Comparison of ENCODE assay signal across 29 cellular contexts in genomic region chr2:77519888-77520506, GRCh38. TPM values are rescaled to one million over a fixed set of nuclear protein-coding genes. Genes with fewer than 3 reads are reported as not detected.
A peak's percentile ranks its signal among the peaks of the same experiment; 100 is the strongest.
DNase-seq lines count a peak whose midpoint lies in the region; ATAC-seq and TF ChIP-seq lines count a peak whose summit lies in the region.
"Had no signal": no experiment of that assay in that cellular context is flagged by ENCODE, and none has a peak within 500 bp of the region (broad histone marks: within the 10 kb centered on the region; RNA-seq: fewer than 3 reads in every experiment).

No MANE protein-coding gene starts in this region.

- H3K4me1 Mint-ChIP-seq in CD8-positive, alpha-beta memory T cell, result no peaks in the 10 kb centered on the region
- H3K4me1 Mint-ChIP-seq: stimulated activated memory B cell treated with anti-CD40 and anti-IgM and Interleukin-4, amounts not matched to agents 10 μg/mL and 1 μg/mL and 100 μg/mL, for 72 hours had no signal

- CTCF ChIA-PET in CD8-positive, alpha-beta memory T cell (lab: Charles Lee), result no interaction called here

- H2AFZ ChIP-seq in SU-DHL-6 (ENCODE audit: low read depth, low read length, severe bottlenecking), result peak overlapping the region; percentile 44
- H2AFZ ChIP-seq in MM.1S (ENCODE audit: low read length), result no peak overlapping the region

- no peak for TF ChIP-seq CTCF in SU-DHL-6 (IDR thresholded peaks at IDR 0.05; ENCODE audit: insufficient read depth, low read length, poor library complexity, severe bottlenecking)
- TF ChIP-seq CTCF in MM.1S (IDR thresholded peaks at IDR 0.05; ENCODE audit: low read length), result no peak

- no peak overlapping the region for H3K4me3 Mint-ChIP-seq in CD8-positive, alpha-beta memory T cell
- H3K4me3 Mint-ChIP-seq: activated CD8-positive, alpha-beta T cell treated with anti-CD3 and anti-CD28 coated beads, Interleukin-2, amount 10 ng/mL, durations not matched to agents 7 days and 5 days; effector memory CD8-positive, alpha-beta T cell; stimulated activated memory B cell treated with anti-CD40 and anti-IgM and Interleukin-4, amounts not matched to agents 10 μg/mL and 1 μg/mL and 100 μg/mL, for 72 hours had no signal

- no peak for DNase-seq in left ventricle myocardium superior
- peak; percentile 28 for DNase-seq in pons (ENCODE audit: low spot score)
- DNase-seq in H7, result no peak
- DNase-seq in CD8-positive, alpha-beta memory T cell, result no peak
- DNase-seq in MM.1S, result no peak
- DNase-seq: activated CD4-positive, CD25-positive, alpha-beta regulatory T cell treated with anti-CD3 and anti-CD28 coated beads, Interleukin-2, amount 50 U/mL, for 72 hours; activated CD8-positive, alpha-beta T cell treated with anti-CD3 and anti-CD28 coated beads, Interleukin-2, amount 10 ng/mL, durations not matched to agents 7 days and 5 days; activated naive CD4-positive, alpha-beta T cell; activated T-cell treated with anti-CD3 and anti-CD28 coated beads, Interleukin-2, amount 50 U/mL, for 1 hour; amniotic stem cell; cerebellar nuclear complex; DMS153; effector memory CD8-positive, alpha-beta T cell; GOT3; Kasumi-1; lower lobe of right lung; NCI-H1048; NCI-H2029; NCI-H446 treated with DMSO at 0.1 percent for 48 hours; T1000; transverse colon had no signal

- intact Hi-C loops in left ventricle myocardium superior (cut with micrococcal nuclease), result loop anchor here (10.0 kb wide), 1 partner anchor 85 kb away; no protein-coding TSS in a partner anchor

- peaks cover 6 to 31% (median 13%) of the 10 kb centered on the region in 5 donors for H3K9me3 Mint-ChIP-seq in CD8-positive, alpha-beta memory T cell

- H3F3A ChIP-seq in SU-DHL-6 (ENCODE audit: insufficient read depth) (no peaks in the 10 kb centered on the region), MM.1S (ENCODE audit: insufficient read depth, low read length) (no peaks in the 10 kb centered on the region)

- H3K4me1 ChIP-seq in ES-I3 (ENCODE audit: insufficient read depth, low read length) (peaks cover 42% of the 10 kb centered on the region), MM.1S (ENCODE audit: low read length) (no peaks in the 10 kb centered on the region)
- no peaks in the 10 kb centered on the region for H3K4me1 ChIP-seq in CD8-positive, alpha-beta memory T cell (ENCODE audit: insufficient read depth, low read length)
- H3K4me1 ChIP-seq: lower lobe of right lung, transverse colon had no signal

- H3K27me3 ChIP-seq in SU-DHL-6 (ENCODE audit: low read length) (no peaks in the 10 kb centered on the region), H7 (ENCODE audit: control insufficient read depth, insufficient read depth, low read length) (no peaks in the 10 kb centered on the region), MM.1S (replicated peaks; ENCODE audit: insufficient read depth, low read length) (no peaks in the 10 kb centered on the region)
- no peaks in the 10 kb centered on the region for H3K27me3 ChIP-seq in CD8-positive, alpha-beta memory T cell (ENCODE audit: insufficient read depth, low read length, poor library complexity, severe bottlenecking)

- H3K4me3 ChIP-seq in SU-DHL-6 (ENCODE audit: insufficient read depth, low read length, poor library complexity, severe bottlenecking) (peak overlapping the region; percentile 22), H7 (ENCODE audit: insufficient read depth, low read depth, low read length) (no peak overlapping the region), MM.1S (ENCODE audit: low read length) (no peak overlapping the region)
- no peak overlapping the region for H3K4me3 ChIP-seq in CD8-positive, alpha-beta memory T cell (ENCODE audit: low read length)
- H3K4me3 ChIP-seq: lower lobe of right lung, transverse colon had no signal

- H3K79me2 ChIP-seq in SU-DHL-6 (ENCODE audit: insufficient read depth, low read length), result no peaks in the 10 kb centered on the region
- H3K79me2 ChIP-seq in MM.1S (ENCODE audit: low read length), result no peaks in the 10 kb centered on the region

- H3K9me2 ChIP-seq in SU-DHL-6 (replicated peaks; ENCODE audit: insufficient read depth, low read length) (no peaks in the 10 kb centered on the region), MM.1S (replicated peaks; ENCODE audit: insufficient read depth, low read length) (no peaks in the 10 kb centered on the region)

- no peaks in the 10 kb centered on the region for H3K36me3 Mint-ChIP-seq in CD8-positive, alpha-beta memory T cell
- H3K36me3 Mint-ChIP-seq: stimulated activated memory B cell treated with anti-CD40 and anti-IgM and Interleukin-4, amounts not matched to agents 10 μg/mL and 1 μg/mL and 100 μg/mL, for 72 hours had no signal

- ATAC-seq in left ventricle myocardium superior (peak; percentile 29), HG02610 (IDR thresholded peaks at IDR 0.05; ENCODE audit: unreplicated experiment) (no peak)
- ATAC-seq: activated CD8-positive, alpha-beta T cell treated with anti-CD3 and anti-CD28 coated beads, Interleukin-2, amount 10 ng/mL, durations not matched to agents 7 days and 5 days; effector memory CD8-positive, alpha-beta T cell; lower lobe of right lung; sciatic nerve; stimulated activated memory B cell treated with anti-CD40 and anti-IgM and Interleukin-4, amounts not matched to agents 10 μg/mL and 1 μg/mL and 100 μg/mL, for 72 hours had no signal

- H3K9me3 ChIP-seq in ES-I3 (ENCODE audit: control insufficient read depth, insufficient read depth, low read length) (no peaks in the 10 kb centered on the region), SU-DHL-6 (ENCODE audit: insufficient read depth, low read length) (no peaks in the 10 kb centered on the region), MM.1S (replicated peaks; ENCODE audit: insufficient read depth, low read length) (no peaks in the 10 kb centered on the region)
- no peaks in the 10 kb centered on the region for H3K9me3 ChIP-seq in CD8-positive, alpha-beta memory T cell (ENCODE audit: low read length)
- H3K9me3 ChIP-seq: lower lobe of right lung, transverse colon had no signal

- H3K36me3 ChIP-seq in ES-I3 (ENCODE audit: insufficient read depth, low read length), result no peaks in the 10 kb centered on the region
- H3K36me3 ChIP-seq in SU-DHL-6 (ENCODE audit: low read length), result no peaks in the 10 kb centered on the region
- H3K36me3 ChIP-seq in H7 (replicated peaks; ENCODE audit: control insufficient read depth, insufficient read depth, low read length), result no peaks in the 10 kb centered on the region
- H3K36me3 ChIP-seq in CD8-positive, alpha-beta memory T cell (ENCODE audit: insufficient read depth, low read length), result no peaks in the 10 kb centered on the region
- no peaks in the 10 kb centered on the region for H3K36me3 ChIP-seq in MM.1S (replicated peaks; ENCODE audit: insufficient read depth, low read length)
- H3K36me3 ChIP-seq: lower lobe of right lung, transverse colon had no signal

- H3K27me3 Mint-ChIP-seq in CD8-positive, alpha-beta memory T cell, result no peaks in the 10 kb centered on the region
- H3K27me3 Mint-ChIP-seq: effector memory CD8-positive, alpha-beta T cell; stimulated activated memory B cell treated with anti-CD40 and anti-IgM and Interleukin-4, amounts not matched to agents 10 μg/mL and 1 μg/mL and 100 μg/mL, for 72 hours had no signal

- POLR2A ChIA-PET in CD8-positive, alpha-beta memory T cell (lab: Charles Lee), result no interaction called here

- H3K27ac Mint-ChIP-seq in CD8-positive, alpha-beta memory T cell, result no peak overlapping the region
- H3K27ac Mint-ChIP-seq: activated CD8-positive, alpha-beta T cell treated with anti-CD3 and anti-CD28 coated beads, Interleukin-2, amount 10 ng/mL, durations not matched to agents 7 days and 5 days; effector memory CD8-positive, alpha-beta T cell; stimulated activated memory B cell treated with anti-CD40 and anti-IgM and Interleukin-4, amounts not matched to agents 10 μg/mL and 1 μg/mL and 100 μg/mL, for 72 hours had no signal

- H4K20me1 ChIP-seq in SU-DHL-6 (ENCODE audit: low read depth, low read length) (no peaks in the 10 kb centered on the region), MM.1S (ENCODE audit: insufficient read depth, low read length) (no peaks in the 10 kb centered on the region)

- H3K4me2 ChIP-seq in SU-DHL-6 (ENCODE audit: low read depth, low read length, poor library complexity, severe bottlenecking) (peak overlapping the region; percentile 37), MM.1S (ENCODE audit: low read depth, low read length) (no peak overlapping the region)

- H3K27ac ChIP-seq in SU-DHL-6 (ENCODE audit: low read depth, low read length), result no peak overlapping the region
- H3K27ac ChIP-seq in CD8-positive, alpha-beta memory T cell (ENCODE audit: low read depth, low read length), result no peak overlapping the region
- H3K27ac ChIP-seq in MM.1S (ENCODE audit: low read length), result no peak overlapping the region
- H3K27ac ChIP-seq: lower lobe of right lung, RWPE1, transverse colon had no signal

- H3K9ac ChIP-seq in ES-I3 (ENCODE audit: low read depth, low read length) (peak overlapping the region; percentile 15; the same call in 1 of the 2 replicates), SU-DHL-6 (ENCODE audit: low read length) (peak overlapping the region; percentile 10; the same call in 1 of the 2 replicates), MM.1S (ENCODE audit: low read length) (no peak overlapping the region)

RNA-seq across cellular contexts. Expression of gene LRRTM4, which starts 2.2 kb away (rescaled TPM):
- 0.69 TPM for total RNA-seq in left ventricle myocardium superior
- 3.6 and 5.7 TPM in 2 replicates for total RNA-seq in H7 (2014; rRNA removed; shearing (Covaris generic))
- not detected for total RNA-seq in CD8-positive, alpha-beta memory T cell
- not detected for polyA plus RNA-seq in CD8-positive, alpha-beta memory T cell
- total RNA-seq: activated CD8-positive, alpha-beta T cell treated with anti-CD3 and anti-CD28 coated beads, Interleukin-2, amount 10 ng/mL, durations not matched to agents 7 days and 5 days; glomerular endothelial cell; osteocyte had no signal
